29 cellular contexts compared by ENCODE assay signal in the genomic region with DNA sequence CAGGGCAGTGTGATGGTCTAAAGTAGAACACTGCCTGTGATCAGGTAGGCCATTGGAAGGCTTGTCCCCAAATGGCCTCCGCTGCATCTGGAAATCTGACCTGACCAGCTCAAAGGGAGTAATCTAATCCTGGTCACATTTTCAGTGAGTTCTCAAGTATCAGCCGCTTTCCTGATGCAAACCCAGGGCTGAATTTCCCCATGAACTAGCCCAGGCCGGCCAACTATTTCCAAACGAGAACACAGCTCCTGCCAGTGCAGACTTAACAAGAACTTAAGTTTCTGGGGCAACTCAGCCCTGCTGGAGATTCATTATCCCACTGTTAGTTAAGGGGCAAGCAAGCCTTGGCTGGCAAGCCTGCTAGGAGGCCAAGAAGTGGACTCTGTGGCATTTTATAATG. TPM values are rescaled to one million over a fixed set of nuclear protein-coding genes. Genes with fewer than 3 reads are reported as not detected.
A peak's percentile ranks its signal among the peaks of the same experiment; 100 is the strongest.
DNase-seq lines count a peak whose midpoint lies in the region; ATAC-seq, FAIRE-seq and TF ChIP-seq lines count a peak whose summit lies in the region.
"Had no signal": no experiment of that assay in that cellular context is flagged by ENCODE, and none has a peak within 500 bp of the region (broad histone marks: within the 10 kb centered on the region; RNA-seq: fewer than 3 reads in every experiment).

No MANE protein-coding gene starts in this region.

- H3K4me1 ChIP-seq in K562 (replicated peaks in 1 of 2; ENCODE audit: control insufficient read depth in 2 of 2, insufficient read depth in 2 of 2, low read length in 2 of 2), result peaks cover under 1 to 2% of the 10 kb centered on the region in 2 experiments; a peak in 1 of 5 replicates
- H3K4me1 ChIP-seq in muscle layer of colon (ENCODE audit: insufficient read depth, low read length), result peaks cover 17% of the 10 kb centered on the region
- H3K4me1 ChIP-seq in skeletal muscle tissue (ENCODE audit: control insufficient read depth in 3 of 3, insufficient read depth in 3 of 3, low read length in 3 of 3), result peaks cover 18 to 20% (median 18%) of the 10 kb centered on the region in 3 donors

- in situ Hi-C loops in K562 (cut with MboI), result loop anchor here (10.0 to 25.0 kb wide), 3 partner anchors 1054 to 1787 kb away; a partner anchor contains a TSS

- H4K20me1 ChIP-seq in K562 (replicated peaks; ENCODE audit: control insufficient read depth, insufficient read depth, low read length), result no peaks in the 10 kb centered on the region

- DNase-seq in NCI-H2107 treated with DMSO at 0.1 percent for 48 hours (lab: John Stamatoyannopoulos, UW; ENCODE audit: unreplicated experiment) (peak; percentile 88), K562 (ENCODE audit: extremely low read depth in 1 of 4, low spot score in 3 of 4) (no peak), DMS114 treated with DMSO at 0.1 percent for 48 hours (lab: John Stamatoyannopoulos, UW; ENCODE audit: unreplicated experiment) (no peak)
- no peak for DNase-seq in natural killer cell treated with Interleukin-12 subunit alpha and Interleukin-12 subunit beta and Interleukin-15 and Interleukin-18, amount 100 ng/mL, for 72 hours (ENCODE audit: low spot score)
- DNase-seq: activated CD4-positive, alpha-beta T cell treated with anti-CD3 and anti-CD28 coated beads, Interleukin-2, amount 50 U/mL, for 1 hour; CD8-positive, alpha-beta T cell; dermis blood vessel endothelial cell; DMS53; H9; heart left ventricle; Karpas-422; left lung; NCI-H187 treated with DMSO at 0.1 percent for 48 hours; NCI-H69; ovary; SHP77; stimulated activated CD4-positive, alpha-beta T cell treated with anti-CD3 and anti-CD28 coated beads, Interleukin-1b, Interleukin-23, amount 100 ng/mL, for 48 hours; T-helper 1 cell; transverse colon had no signal

- H3K9me1 ChIP-seq in K562 (ENCODE audit: control insufficient read depth, insufficient read depth, low read length), result no peaks in the 10 kb centered on the region

- TF ChIP-seq CTCF in K562 (IDR thresholded peaks at IDR 0.05 in 2 of 3, conservative IDR thresholded peaks at IDR 0.05 in 1 of 3; ENCODE audit: insufficient read depth in 2 of 3, low read depth in 1 of 3, low read length in 3 of 3), result no peak

- H2AFZ ChIP-seq in K562 (ENCODE audit: low read depth, low read length), result no peak overlapping the region

- H3K27me3 Mint-ChIP-seq in natural killer cell treated with Interleukin-12 subunit alpha and Interleukin-12 subunit beta and Interleukin-15 and Interleukin-18, amount 100 ng/mL, for 72 hours, result no peaks in the 10 kb centered on the region
- H3K27me3 Mint-ChIP-seq: stimulated activated naive CD8-positive, alpha-beta T cell treated with anti-CD3 and anti-CD28 coated beads, Interleukin-15, Interleukin-2, amounts not matched to agents 100 ng/mL and 50 ng/mL, for 24 hours had no signal

- no peak for FAIRE-seq in K562 (lab: Jason Lieb, UNC)
- FAIRE-seq: bronchial epithelial cell, GM12878, HTR-8/SVneo had no signal

- peak; percentile 25 for ATAC-seq in K562
- ATAC-seq in natural killer cell treated with Interleukin-12 subunit alpha and Interleukin-12 subunit beta and Interleukin-15 and Interleukin-18, amount 100 ng/mL, for 72 hours, result no peak
- no peak for ATAC-seq in HG03135 (IDR thresholded peaks at IDR 0.05; ENCODE audit: unreplicated experiment)
- ATAC-seq: CD8-positive, alpha-beta T cell; GM12878; left lung had no signal

- no peaks in the 10 kb centered on the region for H3K79me2 ChIP-seq in K562 (ENCODE audit: control insufficient read depth, insufficient read depth, low read length)

- WGBS in K562 (ENCODE audit: insufficient coverage, low coverage, missing lambda C conversion rate), result 33% methylated on average over 4 of the region's 4 CpGs

- H3K9ac ChIP-seq in K562 (ENCODE audit: insufficient read depth in 1 of 2, low read depth in 2 of 2, low read length in 2 of 2) (no peak overlapping the region; a peak in 1 of 4 replicates), muscle layer of colon (ENCODE audit: low read length) (no peak overlapping the region), skeletal muscle tissue (ENCODE audit: low read depth in 1 of 3, low read length in 3 of 3) (peak overlapping the region in 2 of 3 donors; percentile 2 to 79)

- TF ChIP-seq POLR2A in K562 (conservative IDR thresholded peaks at IDR 0.05), result no peak

- H3K27me3 ChIP-seq in K562 (ENCODE audit: control insufficient read depth in 2 of 2, insufficient read depth in 2 of 2, low read length in 2 of 2), result peaks cover 26 to 30% of the 10 kb centered on the region in 2 experiments; a peak in 4 of 5 replicates
- H3K27me3 ChIP-seq in muscle layer of colon (ENCODE audit: control insufficient read depth in 1 of 2, insufficient read depth in 2 of 2, low read length in 2 of 2), result no peaks in the 10 kb centered on the region
- H3K27me3 ChIP-seq in skeletal muscle tissue (ENCODE audit: control insufficient read depth in 3 of 3, insufficient read depth in 3 of 3, low read length in 3 of 3), result no peaks in the 10 kb centered on the region
- H3K27me3 ChIP-seq: heart left ventricle, left lung, ovary, transverse colon had no signal

- TF ChIP-seq EP300 in K562 (IDR thresholded peaks at IDR 0.05; ENCODE audit: low read length), result no peak

- intact Hi-C loops in K562 (cut with micrococcal nuclease), result loop anchor here (10.0 kb wide), 2 partner anchors 377 to 677 kb away; no protein-coding TSS in a partner anchor

- POLR2A ChIA-PET in K562 (lab: Yijun Ruan, JAX), result interaction anchor here (0.7 kb wide), 1 partner anchor 470 kb away, joined by 3 read pairs; no protein-coding TSS in a partner anchor

- TF ChIP-seq RAD21 in K562 (CRISPR knock-in tag; conservative IDR thresholded peaks at IDR 0.05 in 1 of 2, IDR thresholded peaks at IDR 0.05 in 1 of 2), result no peak

- H3K9me3 Mint-ChIP-seq in natural killer cell treated with Interleukin-12 subunit alpha and Interleukin-12 subunit beta and Interleukin-15 and Interleukin-18, amount 100 ng/mL, for 72 hours, result no peaks in the 10 kb centered on the region
- H3K9me3 Mint-ChIP-seq: activated T-helper 2 cell treated with anti-CD3 and anti-CD28 coated beads, Interferon-gamma antibody, Interleukin-2, Interleukin-4, amounts not matched to agents 10 μg/mL and 5 μg/mL and 100 μg/mL, durations not matched to agents 14 hours and 24 hours and 36 hours; CD8-positive, alpha-beta T cell; H9; stimulated activated naive CD8-positive, alpha-beta T cell treated with anti-CD3 and anti-CD28 coated beads, Interleukin-15, Interleukin-2, amounts not matched to agents 100 ng/mL and 50 ng/mL, for 24 hours had no signal

- H3K36me3 Mint-ChIP-seq in natural killer cell treated with Interleukin-12 subunit alpha and Interleukin-12 subunit beta and Interleukin-15 and Interleukin-18, amount 100 ng/mL, for 72 hours, result no peaks in the 10 kb centered on the region
- H3K36me3 Mint-ChIP-seq: CD8-positive, alpha-beta T cell had no signal

- no peaks in the 10 kb centered on the region for H3K36me3 ChIP-seq in K562 (ENCODE audit: control insufficient read depth, insufficient read depth, low read length)
- no peaks in the 10 kb centered on the region for H3K36me3 ChIP-seq in muscle layer of colon (ENCODE audit: insufficient read depth, low read length)
- no peaks in the 10 kb centered on the region for H3K36me3 ChIP-seq in skeletal muscle tissue (ENCODE audit: control insufficient read depth in 3 of 3, insufficient read depth in 3 of 3, low read length in 3 of 3)
- H3K36me3 ChIP-seq: heart left ventricle, left lung, ovary, transverse colon had no signal

- no peaks in the 10 kb centered on the region for H3K9me3 ChIP-seq in K562 (replicated peaks; ENCODE audit: control insufficient read depth, insufficient read depth, low read depth, low read length)
- H3K9me3 ChIP-seq in muscle layer of colon (ENCODE audit: low read length), result no peaks in the 10 kb centered on the region
- H3K9me3 ChIP-seq in skeletal muscle tissue (ENCODE audit: control insufficient read depth in 3 of 3, low read length in 3 of 3), result no peaks in the 10 kb centered on the region
- H3K9me3 ChIP-seq: heart left ventricle, left lung, ovary, transverse colon had no signal

- no peak overlapping the region for H3K4me3 ChIP-seq in K562
- H3K4me3 ChIP-seq in muscle layer of colon (ENCODE audit: low read depth in 1 of 2, low read length in 2 of 2), result no peak overlapping the region
- H3K4me3 ChIP-seq in skeletal muscle tissue (ENCODE audit: low read length in 3 of 3), result peak overlapping the region in 1 of 3 donors; percentile 58
- H3K4me3 ChIP-seq: GM12878, heart left ventricle, left lung, ovary, transverse colon had no signal

- H3K27ac ChIP-seq in K562 (ENCODE audit: extremely low read depth, low read depth, low read length), result no peak overlapping the region
- H3K27ac ChIP-seq in muscle layer of colon (ENCODE audit: low read depth, low read length), result peak overlapping the region; percentile 48
- H3K27ac ChIP-seq in skeletal muscle tissue (ENCODE audit: low read depth, low read length), result peak overlapping the region; percentile 63
- H3K27ac ChIP-seq: left lung, ovary, VCaP had no signal

- H3K4me2 ChIP-seq in K562 (ENCODE audit: insufficient read depth, low read length), result no peak overlapping the region

- H3K4me3 Mint-ChIP-seq in natural killer cell treated with Interleukin-12 subunit alpha and Interleukin-12 subunit beta and Interleukin-15 and Interleukin-18, amount 100 ng/mL, for 72 hours, result no peak overlapping the region
- H3K4me3 Mint-ChIP-seq: CD8-positive, alpha-beta T cell; H9; stimulated activated naive CD8-positive, alpha-beta T cell treated with anti-CD3 and anti-CD28 coated beads, Interleukin-15, Interleukin-2, amounts not matched to agents 100 ng/mL and 50 ng/mL, for 24 hours had no signal

- CTCF ChIA-PET in K562 (lab: Yijun Ruan, JAX; ENCODE audit: low intra/inter-chr PET ratio), result no interaction called here

- H3K27ac Mint-ChIP-seq in natural killer cell treated with Interleukin-12 subunit alpha and Interleukin-12 subunit beta and Interleukin-15 and Interleukin-18, amount 100 ng/mL, for 72 hours, result no peak overlapping the region
- H3K27ac Mint-ChIP-seq: activated T-helper 2 cell treated with anti-CD3 and anti-CD28 coated beads, Interferon-gamma antibody, Interleukin-2, Interleukin-4, amounts not matched to agents 10 μg/mL and 5 μg/mL and 100 μg/mL, durations not matched to agents 14 hours and 24 hours and 36 hours; CD8-positive, alpha-beta T cell; stimulated activated naive CD8-positive, alpha-beta T cell treated with anti-CD3 and anti-CD28 coated beads, Interleukin-15, Interleukin-2, amounts not matched to agents 100 ng/mL and 50 ng/mL, for 24 hours had no signal

- H3K4me1 Mint-ChIP-seq in natural killer cell treated with Interleukin-12 subunit alpha and Interleukin-12 subunit beta and Interleukin-15 and Interleukin-18, amount 100 ng/mL, for 72 hours (ENCODE audit: low read depth in 2 of 2), result peaks cover 7 to 12% of the 10 kb centered on the region in 2 donors

- BruUV-seq in K562 (replicated peaks; lab: Mats Ljungman, UMichigan), result no TSS peak

RNA-seq across cellular contexts. Expression of a gene that starts 59.6 kb away (rescaled TPM):
- total RNA-seq in K562 (2011; cell fraction: chromatin; rRNA removed; ENCODE audit: low replicate concordance), result not detected in 2 replicates
- total RNA-seq in K562 (2011; cell fraction: nucleolus; rRNA removed), result not detected in 2 replicates
- total RNA-seq in K562 (2011; cell fraction: nucleoplasm; rRNA removed), result not detected in 2 replicates
- total RNA-seq in K562 (2014; rRNA removed) (not detected in 2 replicates), K562 (2014; rRNA removed; fragmentation: Illumina TruSeq; extraction: Trizol) (not detected in 2 replicates), K562 (2015; rRNA removed; fragmentation: Illumina TruSeq; extraction: Trizol) (not detected in 2 replicates), K562 (2021) (not detected in 2 replicates), skeletal muscle tissue (0.52 TPM)
- polyA plus RNA-seq in K562 (2011; rRNA removed) (not detected in 2 replicates), K562 (2014; fragmentation: Illumina TruSeq; extraction: Trizol) (not detected in 2 replicates), K562 (2014; fragmentation: Nextera tagmentation; extraction: Ambion mirVana) (not detected), K562 (2014; rRNA removed) (not detected in 2 replicates)
- not detected in 2 replicates for polyA plus RNA-seq in K562 (2011; cell fraction: cytosol; rRNA removed)
- polyA plus RNA-seq in K562 (2011; cell fraction: nucleus; rRNA removed), result not detected in 2 replicates
- 0.07 TPM in 1 of 2 replicates, not detected in the other for polyA plus RNA-seq in K562 (2012)
- polyA minus RNA-seq in K562 (2011; rRNA and poly(A)+ RNA removed), result not detected in 2 replicates
- not detected in 2 replicates for polyA minus RNA-seq in K562 (2011; cell fraction: cytosol; rRNA and poly(A)+ RNA removed)
- not detected in 2 replicates for polyA minus RNA-seq in K562 (2011; cell fraction: nucleus; rRNA and poly(A)+ RNA removed)
- total RNA-seq in natural killer cell treated with Interleukin-12 subunit alpha and Interleukin-12 subunit beta and Interleukin-15 and Interleukin-18, amount 100 ng/mL, for 72 hours, result not detected
- total RNA-seq: activated T-helper 2 cell treated with anti-CD3 and anti-CD28 coated beads, Interferon-gamma antibody, Interleukin-2, Interleukin-4, amounts not matched to agents 10 μg/mL and 5 μg/mL and 100 μg/mL, durations not matched to agents 14 hours and 24 hours and 36 hours; CD8-positive, alpha-beta T cell; dermis blood vessel endothelial cell; GM12878; H9; OCI-LY7 had no signal
- polyA plus RNA-seq: GM12878 had no signal

Comparison
In these comparisons a context has a peak if more than half of its experiments do, and no peak if none do; other contexts are left out.
1. H3K9ac ChIP-seq: peak in skeletal muscle tissue (2 of 3); none in K562 (0 of 2) and muscle layer of colon (single experiment).